1 cellular context compared by ENCODE assay signal in the genomic region with DNA sequence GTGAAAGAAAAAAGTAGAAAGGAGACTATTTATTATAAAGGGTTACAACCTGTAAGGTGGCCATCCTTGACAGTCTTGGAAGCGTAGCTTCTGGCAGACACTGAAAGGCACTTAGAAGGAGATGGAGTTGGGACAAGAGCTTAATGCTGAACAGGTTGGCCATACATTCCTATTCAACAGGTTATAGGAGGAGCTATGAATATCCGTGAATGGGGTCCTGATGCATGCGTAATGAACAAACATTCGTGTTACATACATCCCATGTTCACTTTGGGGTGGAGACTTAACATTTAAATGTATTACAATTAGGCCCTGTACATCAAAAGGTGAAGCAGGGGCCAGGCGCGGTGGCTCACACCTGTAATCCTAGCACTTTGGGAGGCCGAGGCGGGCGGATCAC.
TF ChIP-seq lines count a peak whose summit lies in the region.

No MANE protein-coding gene starts in this region.

TF ChIP-seq in HEK293, 187 proteins besides CTCF, POLR2A, EP300 and RAD21 (continued from another document):
- TF ChIP-seq, protein P1, sequence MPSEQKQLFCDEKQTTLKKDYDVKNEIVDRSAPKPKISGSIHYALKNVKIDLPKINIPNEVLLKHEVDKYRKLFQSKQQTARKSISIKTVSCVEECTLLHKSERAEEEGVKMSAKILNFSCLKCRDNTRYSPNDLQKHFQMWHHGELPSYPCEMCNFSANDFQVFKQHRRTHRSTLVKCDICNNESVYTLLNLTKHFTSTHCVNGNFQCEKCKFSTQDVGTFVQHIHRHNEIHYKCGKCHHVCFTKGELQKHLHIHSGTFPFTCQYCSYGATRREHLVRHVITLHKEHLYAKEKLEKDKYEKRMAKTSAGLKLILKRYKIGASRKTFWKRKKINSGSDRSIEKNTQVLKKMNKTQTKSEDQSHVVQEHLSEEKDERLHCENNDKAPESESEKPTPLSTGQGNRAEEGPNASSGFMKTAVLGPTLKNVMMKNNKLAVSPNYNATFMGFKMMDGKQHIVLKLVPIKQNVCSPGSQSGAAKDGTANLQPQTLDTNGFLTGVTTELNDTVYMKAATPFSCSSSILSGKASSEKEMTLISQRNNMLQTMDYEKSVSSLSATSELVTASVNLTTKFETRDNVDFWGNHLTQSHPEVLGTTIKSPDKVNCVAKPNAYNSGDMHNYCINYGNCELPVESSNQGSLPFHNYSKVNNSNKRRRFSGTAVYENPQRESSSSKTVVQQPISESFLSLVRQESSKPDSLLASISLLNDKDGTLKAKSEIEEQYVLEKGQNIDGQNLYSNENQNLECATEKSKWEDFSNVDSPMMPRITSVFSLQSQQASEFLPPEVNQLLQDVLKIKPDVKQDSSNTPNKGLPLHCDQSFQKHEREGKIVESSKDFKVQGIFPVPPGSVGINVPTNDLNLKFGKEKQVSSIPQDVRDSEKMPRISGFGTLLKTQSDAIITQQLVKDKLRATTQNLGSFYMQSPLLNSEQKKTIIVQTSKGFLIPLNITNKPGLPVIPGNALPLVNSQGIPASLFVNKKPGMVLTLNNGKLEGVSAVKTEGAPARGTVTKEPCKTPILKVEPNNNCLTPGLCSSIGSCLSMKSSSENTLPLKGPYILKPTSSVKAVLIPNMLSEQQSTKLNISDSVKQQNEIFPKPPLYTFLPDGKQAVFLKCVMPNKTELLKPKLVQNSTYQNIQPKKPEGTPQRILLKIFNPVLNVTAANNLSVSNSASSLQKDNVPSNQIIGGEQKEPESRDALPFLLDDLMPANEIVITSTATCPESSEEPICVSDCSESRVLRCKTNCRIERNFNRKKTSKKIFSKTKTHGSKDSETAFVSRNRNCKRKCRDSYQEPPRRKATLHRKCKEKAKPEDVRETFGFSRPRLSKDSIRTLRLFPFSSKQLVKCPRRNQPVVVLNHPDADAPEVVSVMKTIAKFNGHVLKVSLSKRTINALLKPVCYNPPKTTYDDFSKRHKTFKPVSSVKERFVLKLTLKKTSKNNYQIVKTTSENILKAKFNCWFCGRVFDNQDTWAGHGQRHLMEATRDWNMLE (tag by site-specific recombination; conservative IDR thresholded peaks at IDR 0.05; ENCODE audit: low read depth) = no peak
- TF ChIP-seq ZNF16 (tag by site-specific recombination; IDR thresholded peaks at IDR 0.05; ENCODE audit: low read depth) (no peak), ZNF777 (tag by site-specific recombination; IDR thresholded peaks at IDR 0.05; ENCODE audit: borderline replicate concordance) (no peak), ZNF416 (tag by site-specific recombination; IDR thresholded peaks at IDR 0.05) (no peak), ZNF274 (IDR thresholded peaks at IDR 0.05; ENCODE audit: low read length) (no peak), ZNF274 (tag by site-specific recombination; IDR thresholded peaks at IDR 0.05; ENCODE audit: borderline replicate concordance) (no peak), ZNF670 (tag by site-specific recombination; IDR thresholded peaks at IDR 0.05; ENCODE audit: low read depth) (no peak), SCRT1 (tag by site-specific recombination; IDR thresholded peaks at IDR 0.05; ENCODE audit: borderline replicate concordance) (peak; percentile 53; the same call in 1 of the 2 replicates), ZNF266 (tag by site-specific recombination; IDR thresholded peaks at IDR 0.05; ENCODE audit: low read depth) (no peak), ZNF473 (tag by site-specific recombination; IDR thresholded peaks at IDR 0.05) (no peak), SALL2 (tag by site-specific recombination; IDR thresholded peaks at IDR 0.05; ENCODE audit: borderline replicate concordance) (no peak), SCRT2 (tag by site-specific recombination; IDR thresholded peaks at IDR 0.05) (peak; percentile 67)
TF ChIP-seq in HEK293: peak in this region for 2.
